ENCODE assay signal across 12 cellular contexts in the genomic region with DNA sequence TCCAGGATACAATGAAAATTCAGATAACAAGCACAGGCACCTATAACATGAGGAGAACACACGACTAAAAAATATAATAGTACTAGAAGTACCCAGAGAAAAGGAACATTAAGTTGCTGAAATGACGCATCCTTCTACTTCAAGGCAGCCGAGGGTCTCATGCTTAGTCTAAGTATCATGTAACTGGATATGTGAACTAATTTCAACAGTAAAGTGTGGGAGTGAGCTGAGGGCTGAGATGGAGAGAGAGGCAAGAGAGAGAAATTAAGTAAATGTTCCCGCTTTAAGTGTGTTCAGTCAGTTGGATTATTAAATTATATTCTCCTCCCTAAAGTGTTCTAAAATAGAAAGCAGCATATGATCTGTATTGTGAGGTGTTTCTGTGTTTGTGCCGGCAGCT.
DNase-seq lines count a peak whose midpoint lies in the region; ATAC-seq and TF ChIP-seq lines count a peak whose summit lies in the region.
"Had no signal": no experiment of that assay in that cellular context is flagged by ENCODE, and none has a peak within 500 bp of the region (broad histone marks: within the 10 kb centered on the region; RNA-seq: fewer than 3 reads in every experiment).

No MANE protein-coding gene starts in this region.

- H3K27me3 Mint-ChIP-seq in activated T-cell treated with anti-CD3 and anti-CD28 coated beads, Interleukin-2, amount 50 U/mL, for 24 hours, result no peaks in the 10 kb centered on the region
- H3K27me3 Mint-ChIP-seq in CD4-positive, alpha-beta memory T cell, result no peaks in the 10 kb centered on the region
- H3K27me3 Mint-ChIP-seq in T-helper 2 cell treated with Interferon-gamma antibody and Interleukin-4, amounts not matched to agents 5 μg/mL and 100 μg/mL, for 36 hours (ENCODE audit: low read depth), result no peaks in the 10 kb centered on the region

- peaks cover 68% of the 10 kb centered on the region for H3K4me1 ChIP-seq in CD4-positive, alpha-beta memory T cell (ENCODE audit: insufficient read depth, low read length)
- no peaks in the 10 kb centered on the region for H3K4me1 ChIP-seq in Peyer's patch

- H3K4me1 Mint-ChIP-seq in activated T-cell treated with anti-CD3 and anti-CD28 coated beads, Interleukin-2, amount 50 U/mL, for 24 hours (ENCODE audit: low read depth), result peaks cover 90% of the 10 kb centered on the region
- H3K4me1 Mint-ChIP-seq in CD4-positive, alpha-beta memory T cell, result peaks cover 37 to 85% (median 54%) of the 10 kb centered on the region in 4 donors
- peaks cover 53% of the 10 kb centered on the region for H3K4me1 Mint-ChIP-seq in T-helper 2 cell treated with Interferon-gamma antibody and Interleukin-4, amounts not matched to agents 5 μg/mL and 100 μg/mL, for 36 hours (ENCODE audit: low read depth)

- peaks cover 88% of the 10 kb centered on the region for H3K36me3 Mint-ChIP-seq in activated T-cell treated with anti-CD3 and anti-CD28 coated beads, Interleukin-2, amount 50 U/mL, for 24 hours (ENCODE audit: low read depth)
- peaks cover 4 to 9% of the 10 kb centered on the region in 2 donors for H3K36me3 Mint-ChIP-seq in CD4-positive, alpha-beta memory T cell
- peaks cover 14% of the 10 kb centered on the region for H3K36me3 Mint-ChIP-seq in T-helper 2 cell treated with Interferon-gamma antibody and Interleukin-4, amounts not matched to agents 5 μg/mL and 100 μg/mL, for 36 hours (ENCODE audit: low read depth)

- TF ChIP-seq POLR2A in Peyer's patch (IDR thresholded peaks at IDR 0.05), result no peak

- H3K9me3 ChIP-seq in CD4-positive, alpha-beta memory T cell (ENCODE audit: control insufficient read depth in 1 of 2, low read length in 2 of 2), result no peaks in the 10 kb centered on the region
- H3K9me3 ChIP-seq in Peyer's patch, result no peaks in the 10 kb centered on the region

- ATAC-seq in GM19023 (IDR thresholded peaks at IDR 0.05; ENCODE audit: unreplicated experiment), result no peak

- no peak overlapping the region for H3K27ac ChIP-seq in CD4-positive, alpha-beta memory T cell (ENCODE audit: low read depth, low read length)
- H3K27ac ChIP-seq in Peyer's patch, result no peak overlapping the region
- H3K27ac ChIP-seq: PC-9 had no signal

- TF ChIP-seq CTCF in fibroblast of mammary gland (conservative IDR thresholded peaks at IDR 0.05; ENCODE audit: control insufficient read depth, insufficient read depth, low read depth, low read length) (no peak), Peyer's patch (IDR thresholded peaks at IDR 0.05) (no peak)

- no peak for DNase-seq in activated T-cell treated with anti-CD3 and anti-CD28 coated beads, Interleukin-2, amount 50 U/mL, for 24 hours
- DNase-seq in activated T-cell treated with anti-CD3 and anti-CD28 coated beads, Interleukin-2, amount 50 U/mL, for 1 hour, result no peak
- DNase-seq in CD4-positive, alpha-beta memory T cell, result no peak
- no peak for DNase-seq in T-helper 2 cell treated with Interferon-gamma antibody and Interleukin-4, amounts not matched to agents 5 μg/mL and 100 μg/mL, for 36 hours (ENCODE audit: low spot score)
- DNase-seq in fibroblast of mammary gland (ENCODE audit: low read depth) (peak; percentile 6), Peyer's patch (no peak)
- DNase-seq: NCI-H1417, NCI-H1930, NCI-H510A treated with DMSO at 0.1 percent for 48 hours, NCI-H82, PC-9 had no signal

- no peaks in the 10 kb centered on the region for H3K27me3 ChIP-seq in CD4-positive, alpha-beta memory T cell (ENCODE audit: insufficient read depth, low read length)
- no peaks in the 10 kb centered on the region for H3K27me3 ChIP-seq in Peyer's patch

- no peak overlapping the region for H3K4me3 ChIP-seq in CD4-positive, alpha-beta memory T cell (ENCODE audit: low read length in 2 of 2)
- H3K4me3 ChIP-seq in fibroblast of mammary gland (ENCODE audit: control insufficient read depth, low read depth, low read length) (no peak overlapping the region), Peyer's patch (no peak overlapping the region)
- H3K4me3 ChIP-seq: PC-9 had no signal

- POLR2A ChIA-PET in CD4-positive, alpha-beta memory T cell (lab: Charles Lee; ENCODE audit: partially characterized antibody), result interaction anchor here (0.6 to 2.8 kb wide), 3 partner anchors 10 to 369 kb away, joined by 3 to 26 read pairs (median 4); no protein-coding TSS in a partner anchor

- H3K4me3 Mint-ChIP-seq in activated T-cell treated with anti-CD3 and anti-CD28 coated beads, Interleukin-2, amount 50 U/mL, for 24 hours, result peak overlapping the region; percentile 28
- H3K4me3 Mint-ChIP-seq in CD4-positive, alpha-beta memory T cell, result peak overlapping the region; percentile 29 to 76 (median 68)
- peak overlapping the region; percentile 1 for H3K4me3 Mint-ChIP-seq in T-helper 2 cell treated with Interferon-gamma antibody and Interleukin-4, amounts not matched to agents 5 μg/mL and 100 μg/mL, for 36 hours

- no peaks in the 10 kb centered on the region for H3K9me3 Mint-ChIP-seq in activated T-cell treated with anti-CD3 and anti-CD28 coated beads, Interleukin-2, amount 50 U/mL, for 24 hours
- H3K9me3 Mint-ChIP-seq in CD4-positive, alpha-beta memory T cell, result no peaks in the 10 kb centered on the region
- H3K9me3 Mint-ChIP-seq in T-helper 2 cell treated with Interferon-gamma antibody and Interleukin-4, amounts not matched to agents 5 μg/mL and 100 μg/mL, for 36 hours, result no peaks in the 10 kb centered on the region

- intact Hi-C loops in CD4-positive, alpha-beta memory T cell (cut with micrococcal nuclease), result no loop called here

- H3K36me3 ChIP-seq in CD4-positive, alpha-beta memory T cell (ENCODE audit: insufficient read depth, low read length), result no peaks in the 10 kb centered on the region
- H3K36me3 ChIP-seq in Peyer's patch, result no peaks in the 10 kb centered on the region

- H3K27ac Mint-ChIP-seq in activated T-cell treated with anti-CD3 and anti-CD28 coated beads, Interleukin-2, amount 50 U/mL, for 24 hours, result peak overlapping the region; percentile 88
- H3K27ac Mint-ChIP-seq in CD4-positive, alpha-beta memory T cell, result peak overlapping the region; percentile 2 to 92 (median 81)
- peak overlapping the region; percentile 18 for H3K27ac Mint-ChIP-seq in T-helper 2 cell treated with Interferon-gamma antibody and Interleukin-4, amounts not matched to agents 5 μg/mL and 100 μg/mL, for 36 hours

- CTCF ChIA-PET in CD4-positive, alpha-beta memory T cell (lab: Charles Lee; ENCODE audit: partially characterized antibody), result interaction anchor here (0.8 to 13.1 kb wide), 9 partner anchors 8 to 413 kb away, joined by 3 to 266 read pairs (median 6); no protein-coding TSS in a partner anchor

Comparison
In these comparisons a context has a peak if more than half of its experiments do, and no peak if none do; other contexts are left out.
1. H3K27ac Mint-ChIP-seq: peak in every context shown above with its lines; median percentile 88 in activated T-cell treated with anti-CD3 and anti-CD28 coated beads, Interleukin-2, amount 50 U/mL, for 24 hours; 81 in CD4-positive, alpha-beta memory T cell; 18 in T-helper 2 cell treated with Interferon-gamma antibody and Interleukin-4, amounts not matched to agents 5 μg/mL and 100 μg/mL, for 36 hours.
2. H3K4me3 Mint-ChIP-seq: peak in every context shown above with its lines; median percentile 68 in CD4-positive, alpha-beta memory T cell; 28 in activated T-cell treated with anti-CD3 and anti-CD28 coated beads, Interleukin-2, amount 50 U/mL, for 24 hours; 1 in T-helper 2 cell treated with Interferon-gamma antibody and Interleukin-4, amounts not matched to agents 5 μg/mL and 100 μg/mL, for 36 hours.